ENCODE assay signal across 9 cellular contexts in genomic region chr4:59818656-59819055, GRCh38.
DNase-seq lines count a peak whose midpoint lies in the region; ATAC-seq, FAIRE-seq and TF ChIP-seq lines count a peak whose summit lies in the region.
"Had no signal": no experiment of that assay in that cellular context is flagged by ENCODE, and none has a peak within 500 bp of the region (broad histone marks: within the 10 kb centered on the region; RNA-seq: fewer than 3 reads in every experiment).

No MANE protein-coding gene starts in this region.

- dilution Hi-C loops in mammary epithelial cell (cut with HindIII; ENCODE audit: low sequenced_read_pairs) = no loop called here

- H3K27ac ChIP-seq in mammary epithelial cell (ENCODE audit: insufficient read depth, low read depth, low read length) (no peak overlapping the region), small intestine (ENCODE audit: low read depth in 1 of 2, low read length in 1 of 2) (no peak overlapping the region), body of pancreas (no peak overlapping the region)

- no peaks in the 10 kb centered on the region for H3K36me3 Mint-ChIP-seq in MCF 10A (ENCODE audit: insufficient read depth, unreplicated experiment)
- no peaks in the 10 kb centered on the region for H3K36me3 Mint-ChIP-seq in activated T-helper 1 cell treated with anti-CD3 and anti-CD28 coated beads, Interleukin-12 subunit alpha, Interleukin-12 subunit beta, Interleukin-2, Interleukin-4 antibody, amounts not matched to agents 30 ng/mL and 10 ng/mL and 1 ng/mL, durations not matched to agents 14 hours and 24 hours and 36 hours (ENCODE audit: low read depth)

- no peak overlapping the region for H3K9ac ChIP-seq in mammary epithelial cell (ENCODE audit: insufficient read depth, low read length)

- H3K9me3 ChIP-seq in mammary epithelial cell (replicated peaks; ENCODE audit: insufficient read depth, low read length) (no peaks in the 10 kb centered on the region), small intestine (ENCODE audit: control insufficient read depth, low read depth) (no peaks in the 10 kb centered on the region), body of pancreas (no peaks in the 10 kb centered on the region)

- no peaks in the 10 kb centered on the region for H3K4me1 ChIP-seq in mammary epithelial cell (ENCODE audit: insufficient read depth, low read length)
- no peaks in the 10 kb centered on the region for H3K4me1 ChIP-seq in small intestine (ENCODE audit: control insufficient read depth in 2 of 2, insufficient read depth in 1 of 2, low read depth in 1 of 2, low read length in 1 of 2)
- no peaks in the 10 kb centered on the region for H3K4me1 ChIP-seq in body of pancreas

- ATAC-seq in HG03175 (IDR thresholded peaks at IDR 0.05; ENCODE audit: unreplicated experiment) (peak; percentile 93), body of pancreas (no peak)

- peaks cover 12% of the 10 kb centered on the region for H3K4me1 Mint-ChIP-seq in MCF 10A (ENCODE audit: insufficient read depth, unreplicated experiment)
- H3K4me1 Mint-ChIP-seq in activated T-helper 1 cell treated with anti-CD3 and anti-CD28 coated beads, Interleukin-12 subunit alpha, Interleukin-12 subunit beta, Interleukin-2, Interleukin-4 antibody, amounts not matched to agents 30 ng/mL and 10 ng/mL and 1 ng/mL, durations not matched to agents 14 hours and 24 hours and 36 hours (ENCODE audit: low read depth) = peaks cover 5% of the 10 kb centered on the region

- H4K20me1 ChIP-seq in mammary epithelial cell (ENCODE audit: insufficient read depth, low read length) = no peaks in the 10 kb centered on the region

- POLR2A ChIA-PET in MCF 10A (lab: Yijun Ruan, JAX) = no interaction called here

- CTCF ChIA-PET in MCF 10A (lab: Yijun Ruan, JAX) (no interaction called here), mammary epithelial cell (lab: Charles Lee; ENCODE audit: low non-redundant PET) (no interaction called here)

- H3K79me2 ChIP-seq in mammary epithelial cell (ENCODE audit: insufficient read depth, low read length) = no peaks in the 10 kb centered on the region

- H3K27me3 ChIP-seq in mammary epithelial cell (ENCODE audit: insufficient read depth, low read length) = no peaks in the 10 kb centered on the region
- H3K27me3 ChIP-seq in small intestine (ENCODE audit: control insufficient read depth in 2 of 2, insufficient read depth in 2 of 2, low read length in 2 of 2) = no peaks in the 10 kb centered on the region
- no peaks in the 10 kb centered on the region for H3K27me3 ChIP-seq in body of pancreas

- H3K4me3 ChIP-seq in mammary epithelial cell (replicated peaks in 1 of 3; ENCODE audit: insufficient read depth in 1 of 3, low read depth in 2 of 3, low read length in 3 of 3) (no peak overlapping the region), small intestine (ENCODE audit: low read depth in 1 of 2, low read length in 2 of 2) (no peak overlapping the region), body of pancreas (no peak overlapping the region)

- H3K4me2 ChIP-seq in mammary epithelial cell (ENCODE audit: insufficient read depth, low read depth, low read length) = no peak overlapping the region

- DNase-seq in MCF 10A (ENCODE audit: unreplicated experiment) (peak; percentile 39), mammary epithelial cell (no peak), small intestine (peak; percentile 7), body of pancreas (no peak), NCI-H146 (lab: John Stamatoyannopoulos, UW) (no peak)
- no peak for DNase-seq in activated T-helper 1 cell treated with anti-CD3 and anti-CD28 coated beads, Interleukin-12 subunit alpha, Interleukin-12 subunit beta, Interleukin-2, Interleukin-4 antibody, amounts not matched to agents 30 ng/mL and 10 ng/mL and 1 ng/mL, durations not matched to agents 14 hours and 24 hours and 36 hours (ENCODE audit: low spot score)
- no peak for DNase-seq in central memory CD4-positive, alpha-beta T cell

- WGBS in mammary epithelial cell (ENCODE audit: low coverage, missing lambda C conversion rate) = 84% methylated on average over 7 of the region's 7 CpGs
- whole genome bisulfite sequencing in small intestine, 3 donors = 37 to 53% (median 47%) methylated on average over 7 of the region's 7 CpGs
- WGBS in body of pancreas, 2 donors = 72 to 79% methylated on average over 7 of the region's 7 CpGs

- peak overlapping the region; percentile 69 for H3K27ac Mint-ChIP-seq in MCF 10A (ENCODE audit: low read depth, unreplicated experiment)
- no peak overlapping the region for H3K27ac Mint-ChIP-seq in activated T-helper 1 cell treated with anti-CD3 and anti-CD28 coated beads, Interleukin-12 subunit alpha, Interleukin-12 subunit beta, Interleukin-2, Interleukin-4 antibody, amounts not matched to agents 30 ng/mL and 10 ng/mL and 1 ng/mL, durations not matched to agents 14 hours and 24 hours and 36 hours

- in situ Hi-C loops in mammary epithelial cell (cut with MboI; ENCODE audit: low sequenced_read_pairs in 2 of 2) = no loop called here

- peaks cover 8% of the 10 kb centered on the region for H3K9me3 Mint-ChIP-seq in MCF 10A (ENCODE audit: unreplicated experiment)
- no peaks in the 10 kb centered on the region for H3K9me3 Mint-ChIP-seq in activated T-helper 1 cell treated with anti-CD3 and anti-CD28 coated beads, Interleukin-12 subunit alpha, Interleukin-12 subunit beta, Interleukin-2, Interleukin-4 antibody, amounts not matched to agents 30 ng/mL and 10 ng/mL and 1 ng/mL, durations not matched to agents 14 hours and 24 hours and 36 hours

- intact Hi-C loops in MCF 10A (cut with micrococcal nuclease) = no loop called here
- intact Hi-C loops in mammary epithelial cell (cut with micrococcal nuclease) = no loop called here
- intact Hi-C loops in activated T-helper 1 cell treated with anti-CD3 and anti-CD28 coated beads, Interleukin-12 subunit alpha, Interleukin-12 subunit beta, Interleukin-2, Interleukin-4 antibody, amounts not matched to agents 30 ng/mL and 10 ng/mL and 1 ng/mL, durations not matched to agents 14 hours and 24 hours and 36 hours (cut with micrococcal nuclease) = no loop called here
- intact Hi-C loops in body of pancreas (cut with DNase I) = no loop called here

- no peaks in the 10 kb centered on the region for H3K36me3 ChIP-seq in mammary epithelial cell (ENCODE audit: insufficient read depth, low read length)
- no peaks in the 10 kb centered on the region for H3K36me3 ChIP-seq in small intestine (ENCODE audit: control insufficient read depth in 2 of 2, insufficient read depth in 2 of 2, low read length in 2 of 2)
- H3K36me3 ChIP-seq in body of pancreas (replicated peaks in 1 of 2; ENCODE audit: insufficient read depth in 1 of 2, low read depth in 2 of 2) = no peaks in the 10 kb centered on the region

- no peak for TF ChIP-seq POLR2A in body of pancreas (IDR thresholded peaks at IDR 0.05)

- H3K4me3 Mint-ChIP-seq in MCF 10A (ENCODE audit: unreplicated experiment) = peak overlapping the region; percentile 69
- peak overlapping the region; percentile 50 for H3K4me3 Mint-ChIP-seq in activated T-helper 1 cell treated with anti-CD3 and anti-CD28 coated beads, Interleukin-12 subunit alpha, Interleukin-12 subunit beta, Interleukin-2, Interleukin-4 antibody, amounts not matched to agents 30 ng/mL and 10 ng/mL and 1 ng/mL, durations not matched to agents 14 hours and 24 hours and 36 hours

- FAIRE-seq in small intestine (lab: Jason Lieb, UNC) = no peak
- FAIRE-seq: islet of Langerhans had no signal

- no peaks in the 10 kb centered on the region for H3K27me3 Mint-ChIP-seq in MCF 10A (ENCODE audit: insufficient read depth, unreplicated experiment)
- H3K27me3 Mint-ChIP-seq in activated T-helper 1 cell treated with anti-CD3 and anti-CD28 coated beads, Interleukin-12 subunit alpha, Interleukin-12 subunit beta, Interleukin-2, Interleukin-4 antibody, amounts not matched to agents 30 ng/mL and 10 ng/mL and 1 ng/mL, durations not matched to agents 14 hours and 24 hours and 36 hours (ENCODE audit: insufficient read depth) = no peaks in the 10 kb centered on the region

- TF ChIP-seq CTCF in MCF 10A (IDR thresholded peaks at IDR 0.05; ENCODE audit: unreplicated experiment) = no peak
- TF ChIP-seq CTCF in mammary epithelial cell (conservative IDR thresholded peaks at IDR 0.05 in 1 of 2, IDR thresholded peaks at IDR 0.05 in 1 of 2; ENCODE audit: extremely low read depth in 1 of 2, insufficient read depth in 1 of 2, low read depth in 1 of 2, low read length in 2 of 2) = no peak
- TF ChIP-seq CTCF in body of pancreas (IDR thresholded peaks at IDR 0.05) = no peak

- no peak overlapping the region for H2AFZ ChIP-seq in mammary epithelial cell (ENCODE audit: low read depth, low read length)

- BruUV-seq in MCF 10A (replicated peaks; lab: Mats Ljungman, UMichigan) (no TSS peak), mammary epithelial cell (replicated peaks; lab: Mats Ljungman, UMichigan) (no TSS peak)

Comparison
In these comparisons a context has a peak if more than half of its experiments do, and no peak if none do; other contexts are left out.
1. DNase-seq: peak in MCF 10A (single experiment) and small intestine (single experiment); none in mammary epithelial cell (single experiment), activated T-helper 1 cell treated with anti-CD3 and anti-CD28 coated beads, Interleukin-12 subunit alpha, Interleukin-12 subunit beta, Interleukin-2, Interleukin-4 antibody, amounts not matched to agents 30 ng/mL and 10 ng/mL and 1 ng/mL, durations not matched to agents 14 hours and 24 hours and 36 hours (single experiment), body of pancreas (0 of 4), NCI-H146 (single experiment) and central memory CD4-positive, alpha-beta T cell (single experiment).